ENCODE assay signal across 8 cellular contexts in the genomic region with DNA sequence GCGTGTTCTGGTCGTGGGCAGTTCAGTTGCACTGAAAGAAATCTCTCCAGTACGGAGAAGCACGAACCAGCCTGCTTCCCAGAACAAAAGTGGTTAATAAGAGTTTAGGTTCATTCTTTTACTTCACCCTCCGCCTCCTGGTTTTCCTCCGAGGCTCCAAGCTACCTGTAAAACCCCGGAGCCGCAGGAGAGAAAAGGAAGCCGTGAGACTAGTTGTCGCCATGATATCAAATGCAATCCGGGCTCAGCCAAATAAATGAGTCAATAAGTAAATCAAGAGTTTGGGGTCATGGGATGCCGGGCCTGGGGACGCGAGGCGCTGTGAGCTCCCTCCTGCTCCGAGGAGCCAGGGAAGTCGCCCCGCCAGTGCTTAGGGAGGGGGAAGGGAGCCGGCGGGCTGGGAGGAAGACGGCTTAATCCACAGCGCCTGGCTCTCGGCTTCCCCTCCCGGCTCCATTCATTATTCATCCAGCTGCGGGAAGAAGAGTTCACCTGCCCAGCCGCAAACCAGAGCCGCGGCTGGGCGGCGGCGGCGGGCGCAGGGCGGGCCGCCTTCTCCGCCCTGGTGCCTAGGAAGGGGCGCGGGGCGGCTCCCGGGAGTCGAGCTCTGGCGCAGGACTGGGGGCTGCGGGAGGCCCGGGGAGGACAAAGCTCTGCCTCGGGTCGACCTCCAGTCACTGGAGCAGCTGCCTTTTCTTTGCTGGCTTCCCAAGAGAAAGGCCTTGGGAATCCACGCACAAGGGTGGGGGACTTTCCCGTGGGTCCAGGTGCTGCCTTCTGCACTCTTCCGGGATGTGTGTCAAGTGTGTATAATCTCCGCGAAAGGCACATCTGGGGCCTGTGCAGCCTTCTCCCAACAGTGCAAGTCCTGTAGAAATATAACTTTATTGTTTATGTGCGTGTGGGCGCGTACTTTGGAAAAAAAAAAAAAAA. TPM values are rescaled to one million over a fixed set of nuclear protein-coding genes. Genes with fewer than 3 reads are reported as not detected.
DNase-seq lines count a peak whose midpoint lies in the region; ATAC-seq and TF ChIP-seq lines count a peak whose summit lies in the region.

No MANE protein-coding gene starts in this region.

- TF ChIP-seq CTCF in WTC11 (IDR thresholded peaks at IDR 0.05) (no peak), natural killer cell (IDR thresholded peaks at IDR 0.05) (no peak)

- no peaks in the 10 kb centered on the region for H3K9me3 Mint-ChIP-seq in WTC11
- no peaks in the 10 kb centered on the region for H3K9me3 Mint-ChIP-seq in natural killer cell

- POLR2A ChIA-PET in WTC11 (lab: Charles Lee), result interaction anchor here (0.6 to 1.8 kb wide), 12 partner anchors 13 to 1257 kb away, joined by 3 to 12 read pairs (median 4); a partner anchor contains a TSS

- intact Hi-C loops in natural killer cell (cut with micrococcal nuclease), result loop anchor here (5.0 kb wide), 1 partner anchor 458 kb away; no protein-coding TSS in a partner anchor

- DNase-seq in DMS53 treated with DMSO at 0.1 percent for 48 hours (lab: John Stamatoyannopoulos, UW; ENCODE audit: unreplicated experiment) (peak; percentile 12), KG1 (lab: John Stamatoyannopoulos, UW) (peak; percentile 24), WTC11 (ENCODE audit: low spot score) (peak; percentile 71), fibroblast of peridontal ligament (ENCODE audit: extremely low read depth) (peak; percentile 11), natural killer cell (peak; percentile 15), epidermal melanocyte (ENCODE audit: insufficient read length, low spot score) (no peak), hippocampal formation (lab: John Stamatoyannopoulos, UW) (no peak), NCI-H1694 (lab: John Stamatoyannopoulos, UW) (no peak)

- H3K27me3 Mint-ChIP-seq in WTC11 (ENCODE audit: low read depth), result no peaks in the 10 kb centered on the region; the same call in 1 of the 2 replicates
- H3K27me3 Mint-ChIP-seq in natural killer cell (ENCODE audit: low read depth in 2 of 2), result peaks cover 53 to 68% of the 10 kb centered on the region in 2 donors

- H3K4me3 Mint-ChIP-seq in WTC11 (peak overlapping the region; percentile 93), natural killer cell (peak overlapping the region; percentile 77)

- ATAC-seq in WTC11 (peak; percentile 21), natural killer cell (peak in 1 of 3 donors; percentile 27)

- H3K4me1 Mint-ChIP-seq in WTC11 (peaks cover 44% of the 10 kb centered on the region), natural killer cell (peaks cover 30 to 34% of the 10 kb centered on the region in 2 donors)

- H3K36me3 Mint-ChIP-seq in WTC11 (no peaks in the 10 kb centered on the region), natural killer cell (no peaks in the 10 kb centered on the region)

- peak overlapping the region; percentile 89 for H3K27ac Mint-ChIP-seq in WTC11
- no peak overlapping the region for H3K27ac Mint-ChIP-seq in natural killer cell

- CTCF ChIA-PET in WTC11 (lab: Charles Lee), result interaction anchor here (0.6 to 3.7 kb wide), 55 partner anchors 8 to 523 kb away, joined by 3 to 60 read pairs (median 5); no protein-coding TSS in a partner anchor

TF ChIP-seq in WTC11, 78 proteins besides CTCF, POLR2A, EP300 and RAD21:
- TF ChIP-seq ATF1 (CRISPR knock-in tag; IDR thresholded peaks at IDR 0.05) (no peak), ETV6 (CRISPR knock-in tag; IDR thresholded peaks at IDR 0.05) (peak; percentile 56; the same call in 1 of the 2 replicates), SP1 (CRISPR knock-in tag; conservative IDR thresholded peaks at IDR 0.05) (0 out of 2 replicates have a peak, but pooled peaks have one; percentile 13)
- TF ChIP-seq, protein P1, sequence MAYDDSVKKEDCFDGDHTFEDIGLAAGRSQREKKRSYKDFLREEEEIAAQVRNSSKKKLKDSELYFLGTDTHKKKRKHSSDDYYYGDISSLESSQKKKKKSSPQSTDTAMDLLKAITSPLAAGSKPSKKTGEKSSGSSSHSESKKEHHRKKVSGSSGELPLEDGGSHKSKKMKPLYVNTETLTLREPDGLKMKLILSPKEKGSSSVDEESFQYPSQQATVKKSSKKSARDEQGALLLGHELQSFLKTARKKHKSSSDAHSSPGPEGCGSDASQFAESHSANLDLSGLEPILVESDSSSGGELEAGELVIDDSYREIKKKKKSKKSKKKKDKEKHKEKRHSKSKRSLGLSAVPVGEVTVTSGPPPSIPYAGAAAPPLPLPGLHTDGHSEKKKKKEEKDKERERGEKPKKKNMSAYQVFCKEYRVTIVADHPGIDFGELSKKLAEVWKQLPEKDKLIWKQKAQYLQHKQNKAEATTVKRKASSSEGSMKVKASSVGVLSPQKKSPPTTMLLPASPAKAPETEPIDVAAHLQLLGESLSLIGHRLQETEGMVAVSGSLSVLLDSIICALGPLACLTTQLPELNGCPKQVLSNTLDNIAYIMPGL (CRISPR knock-in tag; IDR thresholded peaks at IDR 0.05), result peak; percentile 80; the same call in 1 of the 2 replicates
- TF ChIP-seq, protein P2, sequence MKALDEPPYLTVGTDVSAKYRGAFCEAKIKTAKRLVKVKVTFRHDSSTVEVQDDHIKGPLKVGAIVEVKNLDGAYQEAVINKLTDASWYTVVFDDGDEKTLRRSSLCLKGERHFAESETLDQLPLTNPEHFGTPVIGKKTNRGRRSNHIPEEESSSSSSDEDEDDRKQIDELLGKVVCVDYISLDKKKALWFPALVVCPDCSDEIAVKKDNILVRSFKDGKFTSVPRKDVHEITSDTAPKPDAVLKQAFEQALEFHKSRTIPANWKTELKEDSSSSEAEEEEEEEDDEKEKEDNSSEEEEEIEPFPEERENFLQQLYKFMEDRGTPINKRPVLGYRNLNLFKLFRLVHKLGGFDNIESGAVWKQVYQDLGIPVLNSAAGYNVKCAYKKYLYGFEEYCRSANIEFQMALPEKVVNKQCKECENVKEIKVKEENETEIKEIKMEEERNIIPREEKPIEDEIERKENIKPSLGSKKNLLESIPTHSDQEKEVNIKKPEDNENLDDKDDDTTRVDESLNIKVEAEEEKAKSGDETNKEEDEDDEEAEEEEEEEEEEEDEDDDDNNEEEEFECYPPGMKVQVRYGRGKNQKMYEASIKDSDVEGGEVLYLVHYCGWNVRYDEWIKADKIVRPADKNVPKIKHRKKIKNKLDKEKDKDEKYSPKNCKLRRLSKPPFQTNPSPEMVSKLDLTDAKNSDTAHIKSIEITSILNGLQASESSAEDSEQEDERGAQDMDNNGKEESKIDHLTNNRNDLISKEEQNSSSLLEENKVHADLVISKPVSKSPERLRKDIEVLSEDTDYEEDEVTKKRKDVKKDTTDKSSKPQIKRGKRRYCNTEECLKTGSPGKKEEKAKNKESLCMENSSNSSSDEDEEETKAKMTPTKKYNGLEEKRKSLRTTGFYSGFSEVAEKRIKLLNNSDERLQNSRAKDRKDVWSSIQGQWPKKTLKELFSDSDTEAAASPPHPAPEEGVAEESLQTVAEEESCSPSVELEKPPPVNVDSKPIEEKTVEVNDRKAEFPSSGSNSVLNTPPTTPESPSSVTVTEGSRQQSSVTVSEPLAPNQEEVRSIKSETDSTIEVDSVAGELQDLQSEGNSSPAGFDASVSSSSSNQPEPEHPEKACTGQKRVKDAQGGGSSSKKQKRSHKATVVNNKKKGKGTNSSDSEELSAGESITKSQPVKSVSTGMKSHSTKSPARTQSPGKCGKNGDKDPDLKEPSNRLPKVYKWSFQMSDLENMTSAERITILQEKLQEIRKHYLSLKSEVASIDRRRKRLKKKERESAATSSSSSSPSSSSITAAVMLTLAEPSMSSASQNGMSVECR (CRISPR knock-in tag; IDR thresholded peaks at IDR 0.05; ENCODE audit: borderline replicate concordance), result 0 out of 2 replicates have a peak, but pooled peaks have one; percentile 29
TF ChIP-seq in WTC11: peak in this region for 4.

RNA-seq across cellular contexts. Expression of a gene that starts 1.7 kb away (rescaled TPM):
- total RNA-seq in WTC11 (2021) (77.8 to 82.0 TPM (median 78.1 TPM) in 3 replicates), natural killer cell (under 1 TPM in 2 of 3 donors, not detected in 1; 0.15 to 0.31 TPM)

Comparison
In these comparisons a context has a peak if more than half of its experiments do, and no peak if none do; other contexts are left out.
1. DNase-seq: peak in DMS53 treated with DMSO at 0.1 percent for 48 hours (single experiment), KG1 (single experiment), WTC11 (single experiment), fibroblast of peridontal ligament (single experiment) and natural killer cell (single experiment); none in epidermal melanocyte (single experiment), hippocampal formation (0 of 2) and NCI-H1694 (single experiment).
2. RNA of a gene that starts 1.7 kb away (total RNA-seq): 77.8 to 82.0 TPM in WTC11; 0.15 to 0.31 TPM in natural killer cell; every median in the first group is over 10 times any median in the second.